ENCODE assay signal across 21 cellular contexts in the genomic region with DNA sequence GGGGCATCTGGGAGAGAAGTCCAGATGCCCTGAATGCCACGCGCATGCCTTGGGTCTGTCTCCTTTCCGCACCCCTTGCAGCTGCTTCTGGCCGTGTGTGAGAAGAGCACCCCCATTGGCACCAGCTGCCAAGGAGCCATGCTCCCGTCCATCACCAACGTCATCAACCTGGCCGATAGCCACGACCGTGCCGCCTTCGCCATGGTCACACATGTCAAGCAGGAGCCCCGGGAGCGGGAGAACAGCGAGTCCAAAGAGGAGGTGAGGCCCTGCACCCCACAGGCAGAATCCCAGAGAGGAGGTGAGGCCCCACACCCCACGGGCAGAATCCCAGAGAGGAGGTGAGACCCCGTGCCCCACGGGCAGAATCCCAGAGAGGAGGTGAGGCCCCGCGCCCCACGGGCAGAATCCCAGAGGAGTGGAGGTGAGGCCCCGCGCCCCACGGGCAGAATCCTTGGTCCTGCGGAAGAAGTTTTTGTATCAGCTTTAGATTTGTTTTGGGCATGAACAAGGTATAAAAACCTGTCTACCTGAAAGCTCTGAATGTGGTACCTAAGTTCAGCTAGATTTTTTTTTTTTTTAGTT.
DNase-seq lines count a peak whose midpoint lies in the region; ATAC-seq, FAIRE-seq and TF ChIP-seq lines count a peak whose summit lies in the region.
"Had no signal": no experiment of that assay in that cellular context is flagged by ENCODE, and none has a peak within 500 bp of the region (broad histone marks: within the 10 kb centered on the region; RNA-seq: fewer than 3 reads in every experiment).

No MANE protein-coding gene starts in this region.

- no peak overlapping the region for H3K4me2 ChIP-seq in K562 (ENCODE audit: insufficient read depth, low read length)
- H3K4me2 ChIP-seq in osteoblast (ENCODE audit: insufficient read depth, low read length) = no peak overlapping the region
- H3K4me2 ChIP-seq: A549 had no signal

- H3K9ac ChIP-seq in K562 (ENCODE audit: insufficient read depth in 1 of 2, low read depth in 2 of 2, low read length in 2 of 2) = no peak overlapping the region

- ATAC-seq in K562 (no peak), memory B cell (ENCODE audit: low read depth) (no peak), GM21381 (IDR thresholded peaks at IDR 0.05; ENCODE audit: unreplicated experiment) (no peak)
- ATAC-seq: A549, HepG2 had no signal

- CTCF ChIA-PET in K562 (lab: Yijun Ruan, JAX; ENCODE audit: low intra/inter-chr PET ratio) = no interaction called here

- BruUV-seq in K562 (replicated peaks; lab: Mats Ljungman, UMichigan) = no TSS peak

- 97% methylated on average over 23 of the region's 24 CpGs for WGBS in K562 (ENCODE audit: insufficient coverage, low coverage, missing lambda C conversion rate)

- H3K27ac ChIP-seq in K562 (ENCODE audit: extremely low read depth, low read depth, low read length) (no peak overlapping the region), osteoblast (ENCODE audit: low read depth, low read length) (no peak overlapping the region)
- H3K27ac ChIP-seq: 22Rv1, A549, C4-2B had no signal

- no peaks in the 10 kb centered on the region for H4K20me1 ChIP-seq in K562 (replicated peaks; ENCODE audit: control insufficient read depth, insufficient read depth, low read length)
- no peaks in the 10 kb centered on the region for H4K20me1 ChIP-seq in osteoblast (ENCODE audit: insufficient read depth, low read length)

- H3K9me3 Mint-ChIP-seq in memory B cell (no peaks in the 10 kb centered on the region), CD14-positive monocyte (no peaks in the 10 kb centered on the region)
- H3K9me3 Mint-ChIP-seq: CD4-positive, alpha-beta memory T cell; H9; IgD-negative memory B cell had no signal

- peaks cover 45% of the 10 kb centered on the region for H3K36me3 Mint-ChIP-seq in memory B cell
- H3K36me3 Mint-ChIP-seq in CD14-positive monocyte = peaks cover 93 to 100% of the 10 kb centered on the region in 2 donors

- no peaks in the 10 kb centered on the region for H3K27me3 ChIP-seq in K562 (ENCODE audit: control insufficient read depth in 2 of 2, insufficient read depth in 2 of 2, low read length in 2 of 2)
- no peaks in the 10 kb centered on the region for H3K27me3 ChIP-seq in osteoblast (ENCODE audit: insufficient read depth, low read length)

- no peak for TF ChIP-seq POLR2A in K562 (conservative IDR thresholded peaks at IDR 0.05)

- TF ChIP-seq CTCF in K562 (IDR thresholded peaks at IDR 0.05 in 2 of 3, conservative IDR thresholded peaks at IDR 0.05 in 1 of 3; ENCODE audit: insufficient read depth in 2 of 3, low read depth in 1 of 3, low read length in 3 of 3) = no peak
- no peak for TF ChIP-seq CTCF in osteoblast (IDR thresholded peaks at IDR 0.05; ENCODE audit: extremely low read depth, low read depth, low read length)
- TF ChIP-seq CTCF in CD14-positive monocyte (IDR thresholded peaks at IDR 0.05) = no peak

- peaks cover 97% of the 10 kb centered on the region for H3K36me3 ChIP-seq in K562 (ENCODE audit: control insufficient read depth, insufficient read depth, low read length)
- peaks cover 78% of the 10 kb centered on the region for H3K36me3 ChIP-seq in osteoblast (ENCODE audit: insufficient read depth, low read length)

- no peaks in the 10 kb centered on the region for H3K9me3 ChIP-seq in K562 (replicated peaks; ENCODE audit: control insufficient read depth, insufficient read depth, low read depth, low read length)
- H3K9me3 ChIP-seq in osteoblast (ENCODE audit: low read depth, low read length) = no peaks in the 10 kb centered on the region
- H3K9me3 ChIP-seq: A549 had no signal

- intact Hi-C loops in K562 (cut with micrococcal nuclease) = no loop called here
- intact Hi-C loops in CD14-positive monocyte (cut with micrococcal nuclease) = loop anchor here in 1 of 2 donors (10.0 kb wide), 1 partner anchor 65 kb away; no protein-coding TSS in a partner anchor

- H3K79me2 ChIP-seq in K562 (ENCODE audit: control insufficient read depth, insufficient read depth, low read length) (no peaks in the 10 kb centered on the region), osteoblast (ENCODE audit: insufficient read depth, low read length) (no peaks in the 10 kb centered on the region)

- in situ Hi-C loops in K562 (cut with MboI) = no loop called here

- no peaks in the 10 kb centered on the region for H3K9me1 ChIP-seq in K562 (ENCODE audit: control insufficient read depth, insufficient read depth, low read length)

- H3K4me3 Mint-ChIP-seq in memory B cell = no peak overlapping the region
- no peak overlapping the region for H3K4me3 Mint-ChIP-seq in CD14-positive monocyte
- H3K4me3 Mint-ChIP-seq: CD4-positive, alpha-beta memory T cell; H9; IgD-negative memory B cell had no signal

- peak overlapping the region; percentile 69 for H3K27ac Mint-ChIP-seq in memory B cell
- H3K27ac Mint-ChIP-seq in CD14-positive monocyte = peak overlapping the region in 2 of 7 donors; percentile 26 to 32

- TF ChIP-seq RAD21 in K562 (CRISPR knock-in tag; conservative IDR thresholded peaks at IDR 0.05 in 1 of 2, IDR thresholded peaks at IDR 0.05 in 1 of 2) = no peak

- POLR2A ChIA-PET in K562 (lab: Yijun Ruan, JAX) = no interaction called here

- H3K4me1 ChIP-seq in K562 (replicated peaks in 1 of 2; ENCODE audit: control insufficient read depth in 2 of 2, insufficient read depth in 2 of 2, low read length in 2 of 2) (no peaks in the 10 kb centered on the region), osteoblast (ENCODE audit: insufficient read depth, low read length) (no peaks in the 10 kb centered on the region)
- H3K4me1 ChIP-seq: A549 had no signal

- FAIRE-seq in K562 (lab: Jason Lieb, UNC) = no peak
- FAIRE-seq: A549, GM12891, HepG2 had no signal

- DNase-seq in DMS 273 (lab: John Stamatoyannopoulos, UW; ENCODE audit: unreplicated experiment) (peak; percentile 11), DMS 273 treated with DMSO at 0.1 percent for 48 hours (lab: John Stamatoyannopoulos, UW) (no peak), K562 (ENCODE audit: extremely low read depth in 1 of 4, low spot score in 3 of 4) (no peak), memory B cell (ENCODE audit: low spot score in 2 of 2) (no peak), osteoblast (ENCODE audit: insufficient read length, low spot score, missing footprints) (peak; percentile 55), CD14-positive monocyte (ENCODE audit: low spot score) (no peak), GM03348 (ENCODE audit: low spot score) (no peak)
- DNase-seq: AML-193; CD4-positive, alpha-beta memory T cell; DMS53; DND-41; EL; GOT3; H9 had no signal

- H3K4me3 ChIP-seq in K562 = no peak overlapping the region
- no peak overlapping the region for H3K4me3 ChIP-seq in osteoblast (ENCODE audit: insufficient read depth, low read length)
- H3K4me3 ChIP-seq: A549 had no signal

- no peak overlapping the region for H2AFZ ChIP-seq in K562 (ENCODE audit: low read depth, low read length)
- H2AFZ ChIP-seq in osteoblast (ENCODE audit: low read length) = no peak overlapping the region

- no peaks in the 10 kb centered on the region for H3K27me3 Mint-ChIP-seq in memory B cell
- no peaks in the 10 kb centered on the region for H3K27me3 Mint-ChIP-seq in CD14-positive monocyte (ENCODE audit: low read depth in 3 of 3)
- H3K27me3 Mint-ChIP-seq: CD4-positive, alpha-beta memory T cell; IgD-negative memory B cell had no signal

- TF ChIP-seq EP300 in K562 (IDR thresholded peaks at IDR 0.05; ENCODE audit: low read length) = no peak

- H3K4me1 Mint-ChIP-seq in memory B cell (peaks cover 2% of the 10 kb centered on the region), CD14-positive monocyte (no peaks in the 10 kb centered on the region)
- H3K4me1 Mint-ChIP-seq: H9, IgD-negative memory B cell had no signal

TF ChIP-seq in K562, 482 proteins besides CTCF, POLR2A, EP300 and RAD21:
- TF ChIP-seq TAF7 (tag; IDR thresholded peaks at IDR 0.05) (no peak), POLR2G (IDR thresholded peaks at IDR 0.05; ENCODE audit: low read depth, low read length) (0 out of 2 replicates have a peak, but pooled peaks have one; percentile 18), RBM22 (IDR thresholded peaks at IDR 0.05; ENCODE audit: low read depth, low read length, poor library complexity, severe bottlenecking) (peak; percentile 46)
TF ChIP-seq in K562: peak in this region for 2.

Comparison
In these comparisons a context has a peak if more than half of its experiments do, and no peak if none do; other contexts are left out.
1. DNase-seq: peak in DMS 273 (single experiment) and osteoblast (single experiment); none in DMS 273 treated with DMSO at 0.1 percent for 48 hours (single experiment), K562 (0 of 4), memory B cell (0 of 2), CD14-positive monocyte (single experiment) and GM03348 (single experiment).